In genomic region chr3:47912006-47912504, GRCh38 we compare ENCODE assay signal across 28 cellular contexts.
DNase-seq lines count a peak whose midpoint lies in the region; ATAC-seq, FAIRE-seq and TF ChIP-seq lines count a peak whose summit lies in the region.
"Had no signal": no experiment of that assay in that cellular context is flagged by ENCODE, and none has a peak within 500 bp of the region (broad histone marks: within the 10 kb centered on the region; RNA-seq: fewer than 3 reads in every experiment).

No MANE protein-coding gene starts in this region.

- peak overlapping the region; percentile 73 for H3K4me3 Mint-ChIP-seq in HFFc6
- no peak overlapping the region for H3K4me3 Mint-ChIP-seq in astrocyte (ENCODE audit: unreplicated experiment)
- H3K4me3 Mint-ChIP-seq: activated CD8-positive, alpha-beta memory T cell treated with anti-CD3 and anti-CD28 coated beads, Interleukin-2, amount 10 ng/mL, durations not matched to agents 7 days and 5 days; activated naive CD4-positive, alpha-beta T cell treated with anti-CD3 and anti-CD28 coated beads for 36 hours; activated T-cell treated with anti-CD3 and anti-CD28 coated beads, Interleukin-2, amount 50 U/mL, for 72 hours; CD4-positive, alpha-beta T cell; dendritic cell treated with granulocyte-macrophage colony-stimulating factor and Interleukin-4, amounts not matched to agents 40 ng/mL and 50 ng/mL, for 4 days; GM23338; mesothelial cell of epicardium; naive thymus-derived CD8-positive, alpha-beta T cell; stimulated activated naive B cell treated with anti-CD40 and anti-IgM and Interleukin-4, amounts not matched to agents 10 μg/mL and 1 μg/mL and 100 μg/mL, for 72 hours had no signal

- H3K27me3 Mint-ChIP-seq in HFFc6 (ENCODE audit: insufficient read depth) (peaks cover 3% of the 10 kb centered on the region), astrocyte (ENCODE audit: low read depth, unreplicated experiment) (no peaks in the 10 kb centered on the region)
- H3K27me3 Mint-ChIP-seq: activated CD8-positive, alpha-beta memory T cell treated with anti-CD3 and anti-CD28 coated beads, Interleukin-2, amount 10 ng/mL, durations not matched to agents 7 days and 5 days; CD4-positive, alpha-beta T cell; dendritic cell treated with granulocyte-macrophage colony-stimulating factor and Interleukin-4, amounts not matched to agents 40 ng/mL and 50 ng/mL, for 4 days; naive thymus-derived CD8-positive, alpha-beta T cell; stimulated activated naive B cell treated with anti-CD40 and anti-IgM and Interleukin-4, amounts not matched to agents 10 μg/mL and 1 μg/mL and 100 μg/mL, for 72 hours had no signal

- H3K4me1 ChIP-seq in astrocyte (ENCODE audit: insufficient read depth, low read length) = peaks cover 24% of the 10 kb centered on the region
- H3K4me1 ChIP-seq in pancreas = peaks cover 0 to 6% (median 0%) of the 10 kb centered on the region in 3 donors
- H3K4me1 ChIP-seq in heart left ventricle = peaks cover 0 to 30% (median 5%) of the 10 kb centered on the region in 12 donors
- H3K4me1 ChIP-seq: left lung, spleen had no signal

- ATAC-seq in pancreas (no peak), heart left ventricle (no peak)
- ATAC-seq: activated CD8-positive, alpha-beta memory T cell treated with anti-CD3 and anti-CD28 coated beads, Interleukin-2, amount 10 ng/mL, durations not matched to agents 7 days and 5 days; activated T-cell treated with anti-CD3 and anti-CD28 coated beads, Interleukin-2, amount 50 U/mL, for 72 hours; GM23338; left lung; naive thymus-derived CD8-positive, alpha-beta T cell; stimulated activated naive B cell treated with anti-CD40 and anti-IgM and Interleukin-4, amounts not matched to agents 10 μg/mL and 1 μg/mL and 100 μg/mL, for 72 hours had no signal

- peak overlapping the region; percentile 71 for H3K4me2 ChIP-seq in astrocyte (ENCODE audit: low read length)
- H3K4me2 ChIP-seq: GM23338 had no signal

- peaks cover 69% of the 10 kb centered on the region for H3K36me3 Mint-ChIP-seq in HFFc6 (ENCODE audit: low read depth)
- peaks cover 48% of the 10 kb centered on the region for H3K36me3 Mint-ChIP-seq in astrocyte (ENCODE audit: low read depth, unreplicated experiment)

- 84 to 91% methylated on average over 6 of the region's 6 CpGs for WGBS in pancreas, 2 donors
- 88 to 90% (median 89%) methylated on average over 6 of the region's 6 CpGs for WGBS in heart left ventricle, 4 donors

- H2AFZ ChIP-seq in astrocyte (ENCODE audit: low read depth, low read length) = no peak overlapping the region
- H2AFZ ChIP-seq: GM23338 had no signal

- H4K20me1 ChIP-seq in astrocyte (ENCODE audit: insufficient read depth, low read length) = peaks cover 60% of the 10 kb centered on the region

- FAIRE-seq in astrocyte (lab: Jason Lieb, UNC) = no peak
- FAIRE-seq in pancreas (lab: Jason Lieb, UNC) = no peak

- no peak for TF ChIP-seq POLR2A in heart left ventricle (IDR thresholded peaks at IDR 0.05)

- H3K9ac ChIP-seq in astrocyte (ENCODE audit: low read length) = peak overlapping the region; percentile 53

- H3K27me3 ChIP-seq in astrocyte (ENCODE audit: insufficient read depth, low read length) (no peaks in the 10 kb centered on the region), pancreas (no peaks in the 10 kb centered on the region), heart left ventricle (no peaks in the 10 kb centered on the region)
- H3K27me3 ChIP-seq: cardiac muscle cell, left lung, spleen had no signal

- DNase-seq in HFFc6 (no peak), astrocyte (ENCODE audit: low read depth) (no peak), islet precursor cell (peak; percentile 52), NCI-H446 (lab: John Stamatoyannopoulos, UW) (no peak), pancreas (no peak), heart left ventricle (no peak), iPS-NIHi7 (ENCODE audit: extremely low spot score) (no peak)
- DNase-seq: activated CD4-positive, alpha-beta T cell treated with anti-CD3 and anti-CD28 coated beads, Interleukin-2, amount 50 U/mL, for 1 hour; activated CD8-positive, alpha-beta memory T cell treated with anti-CD3 and anti-CD28 coated beads, Interleukin-2, amount 10 ng/mL, durations not matched to agents 7 days and 5 days; activated naive CD4-positive, alpha-beta T cell treated with anti-CD3 and anti-CD28 coated beads for 36 hours; activated T-cell treated with anti-CD3 and anti-CD28 coated beads, Interleukin-2, amount 50 U/mL, for 72 hours; CD4-positive, alpha-beta T cell; glutamatergic neuron; left lung; naive thymus-derived CD8-positive, alpha-beta T cell; NCI-H1092 treated with DMSO at 0.1 percent for 48 hours; NCI-H2029; NCI-H2227 treated with DMSO at 0.1 percent for 48 hours; NCI-H774; spleen; stimulated activated CD4-positive, alpha-beta T cell treated with anti-CD3 and anti-CD28 coated beads, Interleukin-4, amount 100 ng/mL, for 1 hour; stimulated activated naive B cell treated with anti-CD40 and anti-IgM and Interleukin-4, amounts not matched to agents 10 μg/mL and 1 μg/mL and 100 μg/mL, for 72 hours; T-helper 9 cell had no signal

- H3K9me3 Mint-ChIP-seq in HFFc6 (no peaks in the 10 kb centered on the region), astrocyte (ENCODE audit: unreplicated experiment) (no peaks in the 10 kb centered on the region)
- H3K9me3 Mint-ChIP-seq: activated naive CD4-positive, alpha-beta T cell treated with anti-CD3 and anti-CD28 coated beads for 36 hours; activated T-cell treated with anti-CD3 and anti-CD28 coated beads, Interleukin-2, amount 50 U/mL, for 72 hours; CD4-positive, alpha-beta T cell; dendritic cell treated with granulocyte-macrophage colony-stimulating factor and Interleukin-4, amounts not matched to agents 40 ng/mL and 50 ng/mL, for 4 days; GM23338; mesothelial cell of epicardium; naive thymus-derived CD8-positive, alpha-beta T cell; stimulated activated naive B cell treated with anti-CD40 and anti-IgM and Interleukin-4, amounts not matched to agents 10 μg/mL and 1 μg/mL and 100 μg/mL, for 72 hours had no signal

- peaks cover 22% of the 10 kb centered on the region for H3K79me2 ChIP-seq in astrocyte (ENCODE audit: insufficient read depth, low read length)

- H3K27ac Mint-ChIP-seq in HFFc6 = peak overlapping the region; percentile 86
- H3K27ac Mint-ChIP-seq in astrocyte (ENCODE audit: unreplicated experiment) = peak overlapping the region; percentile 73
- H3K27ac Mint-ChIP-seq: activated CD8-positive, alpha-beta memory T cell treated with anti-CD3 and anti-CD28 coated beads, Interleukin-2, amount 10 ng/mL, durations not matched to agents 7 days and 5 days; activated naive CD4-positive, alpha-beta T cell treated with anti-CD3 and anti-CD28 coated beads for 36 hours; CD4-positive, alpha-beta T cell; dendritic cell treated with granulocyte-macrophage colony-stimulating factor and Interleukin-4, amounts not matched to agents 40 ng/mL and 50 ng/mL, for 4 days; GM23338; mesothelial cell of epicardium had no signal

- TF ChIP-seq CTCF in HFFc6 (IDR thresholded peaks at IDR 0.05) (no peak), astrocyte (IDR thresholded peaks at IDR 0.05; ENCODE audit: insufficient read depth, low read depth, low read length) (no peak), pancreas (IDR thresholded peaks at IDR 0.05) (no peak), heart left ventricle (IDR thresholded peaks at IDR 0.05) (no peak)

- intact Hi-C loops in pancreas (cut with DNase I) (no loop called here), heart left ventricle (cut with DNase I) (loop anchor here in 1 of 10 donors (10.0 kb wide), 1 partner anchor 53 kb away; no protein-coding TSS in a partner anchor)

- H3K4me3 ChIP-seq in astrocyte (ENCODE audit: insufficient read depth, low read depth, low read length) = no peak overlapping the region
- H3K4me3 ChIP-seq in pancreas = no peak overlapping the region
- H3K4me3 ChIP-seq in heart left ventricle = no peak overlapping the region
- H3K4me3 ChIP-seq: cardiac muscle cell, GM23338, left lung, spleen had no signal

- peaks cover 52% of the 10 kb centered on the region for H3K4me1 Mint-ChIP-seq in HFFc6 (ENCODE audit: low read depth)
- peaks cover 38% of the 10 kb centered on the region for H3K4me1 Mint-ChIP-seq in astrocyte (ENCODE audit: low read depth, unreplicated experiment)
- H3K4me1 Mint-ChIP-seq: stimulated activated naive B cell treated with anti-CD40 and anti-IgM and Interleukin-4, amounts not matched to agents 10 μg/mL and 1 μg/mL and 100 μg/mL, for 72 hours had no signal

- H3K27ac ChIP-seq in astrocyte (ENCODE audit: low read depth, low read length) (peak overlapping the region; percentile 73), pancreas (no peak overlapping the region), heart left ventricle (no peak overlapping the region)
- H3K27ac ChIP-seq: left lung, RWPE1, spleen had no signal

- no peaks in the 10 kb centered on the region for H3K9me3 ChIP-seq in astrocyte (ENCODE audit: insufficient read depth, low read depth, low read length)
- no peaks in the 10 kb centered on the region for H3K9me3 ChIP-seq in pancreas
- no peaks in the 10 kb centered on the region for H3K9me3 ChIP-seq in heart left ventricle
- H3K9me3 ChIP-seq: left lung, spleen had no signal

- peaks cover 41% of the 10 kb centered on the region for H3K36me3 ChIP-seq in astrocyte (ENCODE audit: insufficient read depth, low read length)
- H3K36me3 ChIP-seq in pancreas = peaks cover 0 to 10% (median 9%) of the 10 kb centered on the region in 3 donors
- H3K36me3 ChIP-seq in heart left ventricle = peaks cover 0 to 100% (median 82%) of the 10 kb centered on the region in 9 donors
